In genomic region chr6:20251525-20251924, GRCh38 we compare ENCODE assay signal across 9 cellular contexts. TPM values are rescaled to one million over a fixed set of nuclear protein-coding genes. Genes with fewer than 3 reads are reported as not detected.
"Had no signal": no experiment of that assay in that cellular context is flagged by ENCODE, and none has a peak within 500 bp of the region (broad histone marks: within the 10 kb centered on the region; RNA-seq: fewer than 3 reads in every experiment).

No MANE protein-coding gene starts in this region.

- H3K27ac ChIP-seq: HL-60 had no signal

- FAIRE-seq: H1, H54, HepG2 had no signal

- H2AFZ ChIP-seq: GM23338 had no signal

- ATAC-seq: GM23338, HepG2 had no signal

- DNase-seq: H9, HCEC 1CT, HFFc6, KG1 had no signal

- H3K4me2 ChIP-seq: GM23338 had no signal

- H3K4me3 ChIP-seq: GM23338 had no signal

RNA-seq across cellular contexts. Expression of gene MBOAT1, which starts 39.3 kb away (rescaled TPM):
- total RNA-seq: HepG2 had no signal
- polyA plus RNA-seq: HepG2 had no signal
